ENCODE assay signal across 10 cellular contexts in the genomic region with DNA sequence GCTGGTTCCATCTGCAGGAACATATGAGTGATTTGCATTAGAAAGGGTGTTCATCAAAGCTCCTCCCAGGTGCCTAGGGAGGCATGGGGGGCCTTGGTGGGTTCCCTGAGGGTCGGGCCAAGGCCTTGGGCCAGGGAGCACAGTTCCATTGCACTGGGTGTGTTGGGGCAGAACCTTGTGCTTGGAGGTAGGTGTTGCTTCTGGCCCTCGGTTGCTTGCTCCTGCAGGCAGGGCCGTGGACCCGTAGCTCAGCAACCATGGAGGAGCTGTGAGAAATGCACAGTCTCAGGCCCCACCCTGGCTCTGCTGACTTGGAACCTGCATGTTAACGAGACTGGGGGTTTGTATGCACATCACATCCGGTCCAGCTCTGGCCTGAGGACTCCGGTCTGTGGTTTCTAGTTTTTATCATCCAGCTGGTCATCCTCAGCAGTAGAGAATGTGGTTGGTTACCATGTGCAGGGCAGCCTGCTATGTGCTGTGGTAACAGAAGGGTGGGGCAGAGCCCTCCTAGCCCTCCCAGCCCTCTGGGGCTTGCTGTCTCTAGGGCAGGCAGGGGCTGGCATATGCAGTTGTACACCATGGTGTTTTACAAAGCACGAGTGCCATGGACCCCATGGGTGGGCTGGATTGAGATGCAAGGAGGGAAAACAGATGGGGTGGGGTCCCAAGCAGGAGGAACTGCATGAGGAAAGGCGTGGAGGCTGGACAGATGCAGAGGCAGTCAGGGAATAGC.
A peak's percentile ranks its signal among the peaks of the same experiment; 100 is the strongest.
DNase-seq lines count a peak whose midpoint lies in the region; ATAC-seq and TF ChIP-seq lines count a peak whose summit lies in the region.
"Had no signal": no experiment of that assay in that cellular context is flagged by ENCODE, and none has a peak within 500 bp of the region (broad histone marks: within the 10 kb centered on the region; RNA-seq: fewer than 3 reads in every experiment).

No MANE protein-coding gene starts in this region.

- H3K27me3 Mint-ChIP-seq in T-cell: no peaks in the 10 kb centered on the region

- H3K27me3 ChIP-seq in right atrium auricular region (no peaks in the 10 kb centered on the region), upper lobe of left lung (no peaks in the 10 kb centered on the region), suprapubic skin (peaks cover 3% of the 10 kb centered on the region)
- no peaks in the 10 kb centered on the region for H3K27me3 ChIP-seq in effector memory CD4-positive, alpha-beta T cell (replicated peaks; ENCODE audit: control insufficient read depth, insufficient read depth, low read length, poor library complexity, severe bottlenecking)

- TF ChIP-seq CTCF in right atrium auricular region (IDR thresholded peaks at IDR 0.05) (no peak), fibroblast of pulmonary artery (IDR thresholded peaks at IDR 0.05; ENCODE audit: low read length, missing control alignments) (no peak), upper lobe of left lung (IDR thresholded peaks at IDR 0.05) (no peak), suprapubic skin (IDR thresholded peaks at IDR 0.05) (no peak)

- TF ChIP-seq EP300 in upper lobe of left lung (IDR thresholded peaks at IDR 0.05) (no peak), suprapubic skin (IDR thresholded peaks at IDR 0.05) (no peak)

- TF ChIP-seq POLR2A in upper lobe of left lung (IDR thresholded peaks at IDR 0.05) (no peak), suprapubic skin (IDR thresholded peaks at IDR 0.05) (no peak)

- WGBS in upper lobe of left lung, 2 donors: 79 to 82% methylated on average over 5 to 9 of the region's 9 CpGs
- 67% methylated on average over 9 of the region's 9 CpGs for WGBS in suprapubic skin

- H3K4me1 Mint-ChIP-seq in T-cell: peaks cover 63 to 75% (median 74%) of the 10 kb centered on the region in 3 donors

- CTCF ChIA-PET in T-cell (lab: Charles Lee): interaction anchor here in 1 of 2 donors (1.4 kb wide), 1 partner anchor 18 kb away, joined by 4 read pairs; no protein-coding TSS in a partner anchor

- H3K4me3 Mint-ChIP-seq in T-cell: peak overlapping the region in 1 of 3 donors; percentile 73
- H3K4me3 Mint-ChIP-seq: activated CD4-positive, alpha-beta memory T cell treated with anti-CD3 and anti-CD28 coated beads, Interleukin-2, amount 10 ng/mL, durations not matched to agents 7 days and 5 days had no signal

- H3K9me3 Mint-ChIP-seq in T-cell: no peaks in the 10 kb centered on the region
- H3K9me3 Mint-ChIP-seq: activated CD4-positive, alpha-beta memory T cell treated with anti-CD3 and anti-CD28 coated beads, Interleukin-2, amount 10 ng/mL, durations not matched to agents 7 days and 5 days had no signal

- intact Hi-C loops in Right ventricle myocardium superior (cut with DNase I): no loop called here

- H3K36me3 ChIP-seq in right atrium auricular region (no peaks in the 10 kb centered on the region), upper lobe of left lung (no peaks in the 10 kb centered on the region), suprapubic skin (no peaks in the 10 kb centered on the region)
- no peaks in the 10 kb centered on the region for H3K36me3 ChIP-seq in effector memory CD4-positive, alpha-beta T cell (ENCODE audit: control insufficient read depth, insufficient read depth, low read length)

- no peak overlapping the region for H3K4me3 ChIP-seq in right atrium auricular region
- H3K4me3 ChIP-seq in fibroblast of pulmonary artery (replicated peaks; ENCODE audit: low read depth, low read length): no peak overlapping the region
- no peak overlapping the region for H3K4me3 ChIP-seq in upper lobe of left lung
- no peak overlapping the region for H3K4me3 ChIP-seq in effector memory CD4-positive, alpha-beta T cell (ENCODE audit: insufficient read depth, low read depth, low read length, poor library complexity, severe bottlenecking)
- no peak overlapping the region for H3K4me3 ChIP-seq in suprapubic skin

- H3K36me3 Mint-ChIP-seq in T-cell: peaks cover 1% of the 10 kb centered on the region

- no peaks in the 10 kb centered on the region for H3K4me1 ChIP-seq in right atrium auricular region
- H3K4me1 ChIP-seq in upper lobe of left lung: no peaks in the 10 kb centered on the region
- H3K4me1 ChIP-seq in effector memory CD4-positive, alpha-beta T cell (ENCODE audit: control insufficient read depth, insufficient read depth, low read length, poor library complexity, severe bottlenecking): peaks cover 9% of the 10 kb centered on the region
- no peaks in the 10 kb centered on the region for H3K4me1 ChIP-seq in suprapubic skin

- POLR2A ChIA-PET in T-cell (lab: Charles Lee): interaction anchor here (0.5 to 0.6 kb wide), 2 partner anchors 725 to 1813 kb away, joined by 3 to 4 read pairs; no protein-coding TSS in a partner anchor

- no peak overlapping the region for H3K27ac ChIP-seq in right atrium auricular region
- H3K27ac ChIP-seq in upper lobe of left lung: no peak overlapping the region
- no peak overlapping the region for H3K27ac ChIP-seq in effector memory CD4-positive, alpha-beta T cell (ENCODE audit: insufficient read depth, low read length, poor library complexity, severe bottlenecking)
- no peak overlapping the region for H3K27ac ChIP-seq in substantia nigra (ENCODE audit: low read depth, low read length, poor library complexity, severe bottlenecking)
- H3K27ac ChIP-seq in suprapubic skin: no peak overlapping the region

- no peak for ATAC-seq in Right ventricle myocardium superior (ENCODE audit: poor library complexity)
- ATAC-seq in T-cell (replicated peaks in 1 of 4): no peak
- ATAC-seq in upper lobe of left lung (ENCODE audit: low FRiP score in 2 of 2): peak; percentile 7 to 32

- H3K9me3 ChIP-seq in right atrium auricular region (no peaks in the 10 kb centered on the region), upper lobe of left lung (no peaks in the 10 kb centered on the region), suprapubic skin (no peaks in the 10 kb centered on the region)
- H3K9me3 ChIP-seq in effector memory CD4-positive, alpha-beta T cell (ENCODE audit: control insufficient read depth, low read length): no peaks in the 10 kb centered on the region

- peak; percentile 40 for DNase-seq in right atrium auricular region (ENCODE audit: low spot score)
- DNase-seq in Right ventricle myocardium superior: no peak
- no peak for DNase-seq in T-cell
- DNase-seq in fibroblast of pulmonary artery (ENCODE audit: low read depth): peak; percentile 55
- no peak for DNase-seq in upper lobe of left lung
- DNase-seq in effector memory CD4-positive, alpha-beta T cell: no peak
- DNase-seq in substantia nigra (lab: John Stamatoyannopoulos, UW): no peak
- DNase-seq in suprapubic skin (ENCODE audit: low spot score in 2 of 2): no peak
- DNase-seq: activated CD4-positive, alpha-beta memory T cell treated with anti-CD3 and anti-CD28 coated beads, Interleukin-2, amount 10 ng/mL, durations not matched to agents 7 days and 5 days; NCI-H146 had no signal

- peak overlapping the region; percentile 79 to 89 for H3K27ac Mint-ChIP-seq in T-cell
- H3K27ac Mint-ChIP-seq: activated CD4-positive, alpha-beta memory T cell treated with anti-CD3 and anti-CD28 coated beads, Interleukin-2, amount 10 ng/mL, durations not matched to agents 7 days and 5 days had no signal

Comparison
In these comparisons a context has a peak if more than half of its experiments do, and no peak if none do; other contexts are left out.
1. DNase-seq: peak in right atrium auricular region (single experiment) and fibroblast of pulmonary artery (single experiment); none in Right ventricle myocardium superior (single experiment), T-cell (0 of 34), upper lobe of left lung (0 of 2), effector memory CD4-positive, alpha-beta T cell (0 of 3), substantia nigra (0 of 49) and suprapubic skin (0 of 2).
2. ATAC-seq: peak in upper lobe of left lung (2 of 2); none in Right ventricle myocardium superior (single experiment) and T-cell (0 of 4).